In genomic region chr14:102554835-102555819, GRCh38 we compare ENCODE assay signal across 1 cellular context.
TF ChIP-seq lines count a peak whose summit lies in the region.

No MANE protein-coding gene starts in this region.

TF ChIP-seq in WTC11, 78 proteins besides CTCF, POLR2A, EP300 and RAD21 (continued from another document):
- TF ChIP-seq, protein P1, sequence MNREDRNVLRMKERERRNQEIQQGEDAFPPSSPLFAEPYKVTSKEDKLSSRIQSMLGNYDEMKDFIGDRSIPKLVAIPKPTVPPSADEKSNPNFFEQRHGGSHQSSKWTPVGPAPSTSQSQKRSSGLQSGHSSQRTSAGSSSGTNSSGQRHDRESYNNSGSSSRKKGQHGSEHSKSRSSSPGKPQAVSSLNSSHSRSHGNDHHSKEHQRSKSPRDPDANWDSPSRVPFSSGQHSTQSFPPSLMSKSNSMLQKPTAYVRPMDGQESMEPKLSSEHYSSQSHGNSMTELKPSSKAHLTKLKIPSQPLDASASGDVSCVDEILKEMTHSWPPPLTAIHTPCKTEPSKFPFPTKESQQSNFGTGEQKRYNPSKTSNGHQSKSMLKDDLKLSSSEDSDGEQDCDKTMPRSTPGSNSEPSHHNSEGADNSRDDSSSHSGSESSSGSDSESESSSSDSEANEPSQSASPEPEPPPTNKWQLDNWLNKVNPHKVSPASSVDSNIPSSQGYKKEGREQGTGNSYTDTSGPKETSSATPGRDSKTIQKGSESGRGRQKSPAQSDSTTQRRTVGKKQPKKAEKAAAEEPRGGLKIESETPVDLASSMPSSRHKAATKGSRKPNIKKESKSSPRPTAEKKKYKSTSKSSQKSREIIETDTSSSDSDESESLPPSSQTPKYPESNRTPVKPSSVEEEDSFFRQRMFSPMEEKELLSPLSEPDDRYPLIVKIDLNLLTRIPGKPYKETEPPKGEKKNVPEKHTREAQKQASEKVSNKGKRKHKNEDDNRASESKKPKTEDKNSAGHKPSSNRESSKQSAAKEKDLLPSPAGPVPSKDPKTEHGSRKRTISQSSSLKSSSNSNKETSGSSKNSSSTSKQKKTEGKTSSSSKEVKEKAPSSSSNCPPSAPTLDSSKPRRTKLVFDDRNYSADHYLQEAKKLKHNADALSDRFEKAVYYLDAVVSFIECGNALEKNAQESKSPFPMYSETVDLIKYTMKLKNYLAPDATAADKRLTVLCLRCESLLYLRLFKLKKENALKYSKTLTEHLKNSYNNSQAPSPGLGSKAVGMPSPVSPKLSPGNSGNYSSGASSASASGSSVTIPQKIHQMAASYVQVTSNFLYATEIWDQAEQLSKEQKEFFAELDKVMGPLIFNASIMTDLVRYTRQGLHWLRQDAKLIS (CRISPR knock-in tag; IDR thresholded peaks at IDR 0.05; ENCODE audit: borderline replicate concordance) = no peak
- TF ChIP-seq KAT7 (CRISPR knock-in tag; IDR thresholded peaks at IDR 0.05; ENCODE audit: borderline replicate concordance) (0 out of 2 replicates have a peak, but pooled peaks have one; percentile 7), ZSCAN18 (CRISPR knock-in tag; IDR thresholded peaks at IDR 0.05) (no peak), IRF2 (CRISPR knock-in tag; IDR thresholded peaks at IDR 0.05; ENCODE audit: borderline replicate concordance, low read depth) (no peak), CREB1 (CRISPR knock-in tag; IDR thresholded peaks at IDR 0.05) (no peak; the same call in 1 of the 2 replicates), SMAD3 (CRISPR knock-in tag; IDR thresholded peaks at IDR 0.05; ENCODE audit: borderline replicate concordance) (no peak), ZNF423 (CRISPR knock-in tag; IDR thresholded peaks at IDR 0.05) (no peak), FOXK1 (CRISPR knock-in tag; IDR thresholded peaks at IDR 0.05) (no peak), GRHL2 (CRISPR knock-in tag; IDR thresholded peaks at IDR 0.05; ENCODE audit: insufficient replicate concordance, severe bottlenecking) (no peak), USF2 (CRISPR knock-in tag; IDR thresholded peaks at IDR 0.05) (no peak; the same call in 1 of the 2 replicates), TP53 (CRISPR knock-in tag; IDR thresholded peaks at IDR 0.05) (no peak), ZNF396 (CRISPR knock-in tag; IDR thresholded peaks at IDR 0.05; ENCODE audit: borderline replicate concordance) (no peak), ZNF232 (CRISPR knock-in tag; IDR thresholded peaks at IDR 0.05) (no peak), E2F5 (CRISPR knock-in tag; IDR thresholded peaks at IDR 0.05) (no peak), FOXJ3 (CRISPR knock-in tag; IDR thresholded peaks at IDR 0.05; ENCODE audit: borderline replicate concordance) (no peak), GTF2I (CRISPR knock-in tag; conservative IDR thresholded peaks at IDR 0.05) (peak; percentile 76; the same call in 1 of the 2 replicates), ESRRA (CRISPR knock-in tag; IDR thresholded peaks at IDR 0.05; ENCODE audit: borderline replicate concordance) (peak; percentile 65; the same call in 1 of the 2 replicates), FOXP1 (CRISPR knock-in tag; IDR thresholded peaks at IDR 0.05; ENCODE audit: borderline replicate concordance) (peak; percentile 63; the same call in 1 of the 2 replicates), SP1 (CRISPR knock-in tag; conservative IDR thresholded peaks at IDR 0.05) (peak; percentile 38; the same call in 1 of the 2 replicates), ZNF425 (CRISPR knock-in tag; conservative IDR thresholded peaks at IDR 0.05) (no peak), GABPB1 (CRISPR knock-in tag; IDR thresholded peaks at IDR 0.05) (no peak), JUN (CRISPR knock-in tag; IDR thresholded peaks at IDR 0.05) (0 out of 2 replicates have a peak, but pooled peaks have one; percentile 68), ZNF281 (CRISPR knock-in tag; IDR thresholded peaks at IDR 0.05) (0 out of 2 replicates have a peak, but pooled peaks have one; percentile 18), STAT6 (CRISPR knock-in tag; conservative IDR thresholded peaks at IDR 0.05; ENCODE audit: low read depth) (no peak), PREB (CRISPR knock-in tag; IDR thresholded peaks at IDR 0.05; ENCODE audit: borderline replicate concordance) (no peak), JAZF1 (CRISPR knock-in tag; IDR thresholded peaks at IDR 0.05) (no peak)
- TF ChIP-seq, protein P2, sequence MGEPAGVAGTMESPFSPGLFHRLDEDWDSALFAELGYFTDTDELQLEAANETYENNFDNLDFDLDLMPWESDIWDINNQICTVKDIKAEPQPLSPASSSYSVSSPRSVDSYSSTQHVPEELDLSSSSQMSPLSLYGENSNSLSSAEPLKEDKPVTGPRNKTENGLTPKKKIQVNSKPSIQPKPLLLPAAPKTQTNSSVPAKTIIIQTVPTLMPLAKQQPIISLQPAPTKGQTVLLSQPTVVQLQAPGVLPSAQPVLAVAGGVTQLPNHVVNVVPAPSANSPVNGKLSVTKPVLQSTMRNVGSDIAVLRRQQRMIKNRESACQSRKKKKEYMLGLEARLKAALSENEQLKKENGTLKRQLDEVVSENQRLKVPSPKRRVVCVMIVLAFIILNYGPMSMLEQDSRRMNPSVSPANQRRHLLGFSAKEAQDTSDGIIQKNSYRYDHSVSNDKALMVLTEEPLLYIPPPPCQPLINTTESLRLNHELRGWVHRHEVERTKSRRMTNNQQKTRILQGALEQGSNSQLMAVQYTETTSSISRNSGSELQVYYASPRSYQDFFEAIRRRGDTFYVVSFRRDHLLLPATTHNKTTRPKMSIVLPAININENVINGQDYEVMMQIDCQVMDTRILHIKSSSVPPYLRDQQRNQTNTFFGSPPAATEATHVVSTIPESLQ (CRISPR knock-in tag; IDR thresholded peaks at IDR 0.05) = no peak
- TF ChIP-seq, protein P3, sequence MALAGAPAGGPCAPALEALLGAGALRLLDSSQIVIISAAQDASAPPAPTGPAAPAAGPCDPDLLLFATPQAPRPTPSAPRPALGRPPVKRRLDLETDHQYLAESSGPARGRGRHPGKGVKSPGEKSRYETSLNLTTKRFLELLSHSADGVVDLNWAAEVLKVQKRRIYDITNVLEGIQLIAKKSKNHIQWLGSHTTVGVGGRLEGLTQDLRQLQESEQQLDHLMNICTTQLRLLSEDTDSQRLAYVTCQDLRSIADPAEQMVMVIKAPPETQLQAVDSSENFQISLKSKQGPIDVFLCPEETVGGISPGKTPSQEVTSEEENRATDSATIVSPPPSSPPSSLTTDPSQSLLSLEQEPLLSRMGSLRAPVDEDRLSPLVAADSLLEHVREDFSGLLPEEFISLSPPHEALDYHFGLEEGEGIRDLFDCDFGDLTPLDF (CRISPR knock-in tag; IDR thresholded peaks at IDR 0.05) = no peak
- TF ChIP-seq, protein P4, sequence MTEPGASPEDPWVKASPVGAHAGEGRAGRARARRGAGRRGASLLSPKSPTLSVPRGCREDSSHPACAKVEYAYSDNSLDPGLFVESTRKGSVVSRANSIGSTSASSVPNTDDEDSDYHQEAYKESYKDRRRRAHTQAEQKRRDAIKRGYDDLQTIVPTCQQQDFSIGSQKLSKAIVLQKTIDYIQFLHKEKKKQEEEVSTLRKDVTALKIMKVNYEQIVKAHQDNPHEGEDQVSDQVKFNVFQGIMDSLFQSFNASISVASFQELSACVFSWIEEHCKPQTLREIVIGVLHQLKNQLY (CRISPR knock-in tag; IDR thresholded peaks at IDR 0.05) = no peak
TF ChIP-seq in WTC11: peak in this region for 11.
